In genomic region chr14:76918176-76918750, GRCh38 we compare ENCODE assay signal across 8 cellular contexts.
DNase-seq lines count a peak whose midpoint lies in the region; ATAC-seq and TF ChIP-seq lines count a peak whose summit lies in the region.

No MANE protein-coding gene starts in this region.

- H3K27me3 ChIP-seq in breast epithelium (no peaks in the 10 kb centered on the region), liver (ENCODE audit: control insufficient read depth in 4 of 4, insufficient read depth in 4 of 4, low read length in 3 of 4) (no peaks in the 10 kb centered on the region), thoracic aorta (replicated peaks; ENCODE audit: insufficient read depth) (no peaks in the 10 kb centered on the region)

- no peaks in the 10 kb centered on the region for H3K36me3 Mint-ChIP-seq in activated naive CD4-positive, alpha-beta T cell treated with anti-CD3 and anti-CD28 coated beads, Interleukin-2, amount 50 U/mL, for 72 hours

- H3K9me3 ChIP-seq in breast epithelium (no peaks in the 10 kb centered on the region), liver (ENCODE audit: control insufficient read depth in 4 of 4, low read length in 3 of 4) (no peaks in the 10 kb centered on the region), thoracic aorta (no peaks in the 10 kb centered on the region)

- H3K27ac ChIP-seq in breast epithelium (peak overlapping the region; percentile 87 to 88), liver (ENCODE audit: low read depth in 1 of 2, low read length in 2 of 2) (peak overlapping the region; percentile 88 to 96), thoracic aorta (peak overlapping the region; percentile 83 to 97)

- DNase-seq in DMS153 (lab: John Stamatoyannopoulos, UW) (peak; percentile 55), NCI-H2081 (lab: John Stamatoyannopoulos, UW) (peak; percentile 73 to 90), breast epithelium (ENCODE audit: low spot score in 2 of 2) (peak in 1 of 2 donors; percentile 77), thoracic aorta (ENCODE audit: low spot score) (peak; percentile 58), H4 (ENCODE audit: low spot score) (no peak)
- DNase-seq in activated naive CD4-positive, alpha-beta T cell treated with anti-CD3 and anti-CD28 coated beads, Interleukin-2, amount 50 U/mL, for 72 hours (ENCODE audit: low spot score in 2 of 2): no peak

- no peak overlapping the region for H3K9ac ChIP-seq in liver (ENCODE audit: low read depth in 1 of 2, low read length in 2 of 2)

- H3K4me3 ChIP-seq in breast epithelium (peak overlapping the region in 1 of 3 donors; percentile 27), liver (ENCODE audit: low read depth in 1 of 3, low read length in 3 of 3) (no peak overlapping the region), thoracic aorta (peak overlapping the region; percentile 51)

- 61% methylated on average over 11 of the region's 11 CpGs for WGBS in liver

- peak overlapping the region in 1 of 2 donors; percentile 19 for H3K27ac Mint-ChIP-seq in activated naive CD4-positive, alpha-beta T cell treated with anti-CD3 and anti-CD28 coated beads, Interleukin-2, amount 50 U/mL, for 72 hours

- H3K4me1 ChIP-seq in breast epithelium (peaks cover 24 to 38% of the 10 kb centered on the region in 2 donors), liver (ENCODE audit: control insufficient read depth in 4 of 4, insufficient read depth in 4 of 4, low read length in 3 of 4) (peaks cover 22 to 37% (median 30%) of the 10 kb centered on the region in 4 donors), thoracic aorta (ENCODE audit: control insufficient read depth in 1 of 2, low read depth in 2 of 2) (peaks cover 42 to 49% of the 10 kb centered on the region in 2 donors)

- no peak for TF ChIP-seq POLR2A in breast epithelium (IDR thresholded peaks at IDR 0.05)

- intact Hi-C loops in breast epithelium (cut with DNase I; ENCODE audit: low total_unique reads): loop anchor here (10.0 kb wide), 1 partner anchor 137 kb away; no protein-coding TSS in a partner anchor

- peak in 1 of 2 donors; percentile 9 for TF ChIP-seq RAD21 in liver (IDR thresholded peaks at IDR 0.05)

- ATAC-seq in thoracic aorta (ENCODE audit: insufficient number of reproducible peaks, low FRiP score, low read depth): peak; percentile 21
- no peak for ATAC-seq in HG03565 (IDR thresholded peaks at IDR 0.05; ENCODE audit: unreplicated experiment)
- no peak for ATAC-seq in activated naive CD4-positive, alpha-beta T cell treated with anti-CD3 and anti-CD28 coated beads, Interleukin-2, amount 50 U/mL, for 72 hours

- no peaks in the 10 kb centered on the region for H3K9me3 Mint-ChIP-seq in activated naive CD4-positive, alpha-beta T cell treated with anti-CD3 and anti-CD28 coated beads, Interleukin-2, amount 50 U/mL, for 72 hours

- no peak for TF ChIP-seq CTCF in breast epithelium (IDR thresholded peaks at IDR 0.05)
- no peak for TF ChIP-seq CTCF in liver (IDR thresholded peaks at IDR 0.05; ENCODE audit: low read depth, low read length, missing input control)
- peak; percentile 13 for TF ChIP-seq CTCF in thoracic aorta (IDR thresholded peaks at IDR 0.05)

- no peaks in the 10 kb centered on the region for H3K36me3 ChIP-seq in breast epithelium
- no peaks in the 10 kb centered on the region for H3K36me3 ChIP-seq in liver (ENCODE audit: control insufficient read depth in 4 of 4, insufficient read depth in 3 of 4, low read depth in 1 of 4, low read length in 3 of 4)
- no peaks in the 10 kb centered on the region for H3K36me3 ChIP-seq in thoracic aorta

TF ChIP-seq in liver, 16 proteins besides CTCF, POLR2A, EP300 and RAD21:
- no peak for TF ChIP-seq REST (IDR thresholded peaks at IDR 0.05)
- TF ChIP-seq GABPA (IDR thresholded peaks at IDR 0.05 in 1 of 2, conservative IDR thresholded peaks at IDR 0.05 in 1 of 2): no peak
- TF ChIP-seq FOXA1 (IDR thresholded peaks at IDR 0.05): no peak
- no peak for TF ChIP-seq YY1 (IDR thresholded peaks at IDR 0.05)
- no peak for TF ChIP-seq NR2F2 (IDR thresholded peaks at IDR 0.05)
- TF ChIP-seq ATF3 (IDR thresholded peaks at IDR 0.05): no peak
- no peak for TF ChIP-seq ZBTB33 (IDR thresholded peaks at IDR 0.05)
- no peak for TF ChIP-seq JUND (IDR thresholded peaks at IDR 0.05)

Comparison
In these comparisons a context has a peak if more than half of its experiments do, and no peak if none do; other contexts are left out.
1. DNase-seq: peak in DMS153 (single experiment), NCI-H2081 (2 of 2) and thoracic aorta (single experiment); none in H4 (single experiment) and activated naive CD4-positive, alpha-beta T cell treated with anti-CD3 and anti-CD28 coated beads, Interleukin-2, amount 50 U/mL, for 72 hours (0 of 2).
2. Peak in every context shown above with its lines, with median percentiles within 50 percentile points of each other: H3K27ac ChIP-seq.